In the genomic region with DNA sequence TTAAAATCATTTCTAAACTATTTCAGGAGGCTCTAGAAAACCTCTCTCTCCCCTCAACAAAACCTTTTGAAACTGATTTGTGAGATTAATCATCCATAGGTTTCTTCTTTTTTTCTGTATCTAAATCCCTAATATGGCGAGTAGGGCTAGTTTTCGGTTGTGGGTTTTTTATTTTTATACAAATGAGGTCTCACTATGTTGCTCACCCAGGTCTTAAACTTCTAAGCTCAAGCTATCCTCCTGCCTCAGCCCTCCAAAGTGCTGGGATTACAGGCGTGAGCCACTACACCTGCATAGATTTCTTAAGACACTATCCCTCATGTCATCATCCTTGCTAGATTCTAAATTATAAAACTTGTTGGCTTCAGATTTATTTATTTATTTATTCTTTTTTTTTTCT, we compare ENCODE assay signal across 30 cellular contexts.
"Had no signal": no experiment of that assay in that cellular context is flagged by ENCODE, and none has a peak within 500 bp of the region (broad histone marks: within the 10 kb centered on the region; RNA-seq: fewer than 3 reads in every experiment).

No MANE protein-coding gene starts in this region.

- H3K4me3 Mint-ChIP-seq: T-helper 1 cell treated with Interleukin-12 subunit alpha and Interleukin-12 subunit beta and Interleukin-4 antibody, amounts not matched to agents 30 μg/mL and 1 μg/mL, for 36 hours had no signal

- H3K27me3 ChIP-seq: Peyer's patch, SJSA1 had no signal

- H3K4me1 ChIP-seq: Peyer's patch, SJSA1 had no signal

- DNase-seq: MM.1S, MV-4-11, NCI-H1092, NCI-H1105, NCI-H1417 treated with DMSO at 0.1 percent for 48 hours, NCI-H1436 treated with DMSO at 0.1 percent for 48 hours, NCI-H1694 treated with DMSO at 0.1 percent for 48 hours, NCI-H187 treated with DMSO at 0.1 percent for 48 hours, NCI-H2029, NCI-H2081, NCI-H2171 treated with DMSO at 0.1 percent for 48 hours, NCI-H2227 treated with DMSO at 0.1 percent for 48 hours, NCI-H345, NCI-H446 treated with DMSO at 0.1 percent for 48 hours, NCI-H510A, NCI-H524, NCI-H526, NCI-H774, OCI-M1, PC-3, Peyer's patch, Right ventricle myocardium superior, RPMI8226, SHP77 treated with DMSO at 0.1 percent for 48 hours, SK-N-SH, SW 1271, T-helper 1 cell, T-helper 2 cell had no signal

- H3K9me3 ChIP-seq: Peyer's patch, SJSA1, SK-N-SH had no signal

- H3K9ac ChIP-seq: SK-N-SH had no signal

- H3K27ac Mint-ChIP-seq: T-helper 1 cell treated with Interleukin-12 subunit alpha and Interleukin-12 subunit beta and Interleukin-4 antibody, amounts not matched to agents 30 μg/mL and 1 μg/mL, for 36 hours had no signal

- H3K9me3 Mint-ChIP-seq: T-helper 1 cell treated with Interleukin-12 subunit alpha and Interleukin-12 subunit beta and Interleukin-4 antibody, amounts not matched to agents 30 μg/mL and 1 μg/mL, for 36 hours had no signal

- H3K4me3 ChIP-seq: Peyer's patch, SJSA1 had no signal

- H3K27ac ChIP-seq: Peyer's patch, SJSA1 had no signal

- H3K4me2 ChIP-seq: SK-N-SH had no signal

- ATAC-seq: PC-3 had no signal
